1 cellular context compared by ENCODE assay signal in genomic region chr13:42173789-42174343, GRCh38.
A peak's percentile ranks its signal among the peaks of the same experiment; 100 is the strongest.
TF ChIP-seq lines count a peak whose summit lies in the region.

No MANE protein-coding gene starts in this region.

TF ChIP-seq in K562, 482 proteins besides CTCF, POLR2A, EP300 and RAD21 (continued from another document):
- TF ChIP-seq UBTF (IDR thresholded peaks at IDR 0.05; ENCODE audit: borderline replicate concordance in 1 of 2, low read depth in 2 of 2, low read length in 2 of 2) = no peak
- peak in 1 of 2 experiments; percentile 55; a peak in 1 of 4 replicates for TF ChIP-seq MLLT1 (IDR thresholded peaks at IDR 0.05)
- TF ChIP-seq KLF16 (IDR thresholded peaks at IDR 0.05) = no peak
- no peak for TF ChIP-seq MECOM (CRISPR knock-in tag; IDR thresholded peaks at IDR 0.05)
- TF ChIP-seq C11orf30 (IDR thresholded peaks at IDR 0.05; ENCODE audit: low read depth) = no peak
- no peak for TF ChIP-seq ZC3H4 (CRISPR knock-in tag; IDR thresholded peaks at IDR 0.05; ENCODE audit: borderline replicate concordance)
- TF ChIP-seq CBFA2T2 (conservative IDR thresholded peaks at IDR 0.05) = no peak
- TF ChIP-seq HEY1 (CRISPR knock-in tag; IDR thresholded peaks at IDR 0.05; ENCODE audit: borderline replicate concordance) = no peak
- TF ChIP-seq NR4A1 (CRISPR knock-in tag; IDR thresholded peaks at IDR 0.05) = no peak
- no peak for TF ChIP-seq NR4A1 (tag; IDR thresholded peaks at IDR 0.05)
- TF ChIP-seq ZBTB9 (CRISPR knock-in tag; IDR thresholded peaks at IDR 0.05) = no peak
- peak; percentile 21; the same call in 1 of the 2 replicates for TF ChIP-seq TCF15 (CRISPR knock-in tag; IDR thresholded peaks at IDR 0.05)
- TF ChIP-seq ZNF644 (tag; IDR thresholded peaks at IDR 0.05; ENCODE audit: low read depth) = no peak; the same call in 1 of the 2 replicates
- TF ChIP-seq PHTF2 (CRISPR knock-in tag; IDR thresholded peaks at IDR 0.05) = no peak
- TF ChIP-seq EWSR1 (IDR thresholded peaks at IDR 0.05; ENCODE audit: borderline replicate concordance, low read depth, partially characterized antibody) = no peak
- no peak for TF ChIP-seq FUS (optimal IDR thresholded peaks at IDR 0.05; ENCODE audit: low read depth, low read length)
- peak; percentile 52; the same call in 1 of the 2 replicates for TF ChIP-seq ZNF668 (CRISPR knock-in tag; IDR thresholded peaks at IDR 0.05)
- TF ChIP-seq PRDM10 (IDR thresholded peaks at IDR 0.05; ENCODE audit: partially characterized antibody) = peak; percentile 89
- TF ChIP-seq PTTG1 (tag; IDR thresholded peaks at IDR 0.05; ENCODE audit: low read depth) = 0 out of 2 replicates have a peak, but pooled peaks have one; percentile 66
- no peak for TF ChIP-seq BDP1 (IDR thresholded peaks at IDR 0.05; ENCODE audit: insufficient read depth, insufficient read length)
